Comparison of ENCODE assay signal across 16 cellular contexts in genomic region chr3:184395320-184395660, GRCh38. TPM values are rescaled to one million over a fixed set of nuclear protein-coding genes. Genes with fewer than 3 reads are reported as not detected.
DNase-seq lines count a peak whose midpoint lies in the region; ATAC-seq and TF ChIP-seq lines count a peak whose summit lies in the region.
"Had no signal": no experiment of that assay in that cellular context is flagged by ENCODE, and none has a peak within 500 bp of the region (broad histone marks: within the 10 kb centered on the region; RNA-seq: fewer than 3 reads in every experiment).

No MANE protein-coding gene starts in this region.

- no peaks in the 10 kb centered on the region for H3K36me3 Mint-ChIP-seq in nephron progenitor cell (ENCODE audit: low read depth)

- H3K27ac Mint-ChIP-seq in nephron progenitor cell = peak overlapping the region; percentile 72
- H3K27ac Mint-ChIP-seq: CD4-positive, alpha-beta T cell had no signal

- ATAC-seq in left ventricle myocardium superior (peak; percentile 37), GM19455 (IDR thresholded peaks at IDR 0.05; ENCODE audit: unreplicated experiment) (no peak)
- ATAC-seq: A549 had no signal

- no peak for TF ChIP-seq CTCF in nephron progenitor cell (IDR thresholded peaks at IDR 0.05)

- no peak overlapping the region for H3K4me3 Mint-ChIP-seq in nephron progenitor cell
- H3K4me3 Mint-ChIP-seq: CD4-positive, alpha-beta T cell had no signal

- DNase-seq in left ventricle myocardium superior (no peak), cardiac septum (ENCODE audit: low spot score) (no peak), SHP77 treated with DMSO at 0.1 percent for 48 hours (lab: John Stamatoyannopoulos, UW) (peak; percentile 25), nephron progenitor cell (no peak), NK-92 (lab: John Stamatoyannopoulos, UW; ENCODE audit: unreplicated experiment) (no peak), cerebellar cortex (ENCODE audit: low spot score) (no peak)
- DNase-seq: Caco-2; CD4-positive, alpha-beta T cell; KBM-7; NCI-H187; NCI-H2107; NCI-H226; OCI-M1; SIG-M5 had no signal

- intact Hi-C loops in left ventricle myocardium superior (cut with micrococcal nuclease) (no loop called here), cardiac septum (cut with DNase I) (no loop called here)

- no peaks in the 10 kb centered on the region for H3K4me1 Mint-ChIP-seq in nephron progenitor cell

- no peaks in the 10 kb centered on the region for H3K9me3 Mint-ChIP-seq in nephron progenitor cell
- H3K9me3 Mint-ChIP-seq: CD4-positive, alpha-beta T cell had no signal

- peaks cover 11% of the 10 kb centered on the region for H3K27me3 Mint-ChIP-seq in nephron progenitor cell (ENCODE audit: low read depth, poor library complexity)

RNA-seq across cellular contexts. Expression of gene CHRD, which starts 15.4 kb away (rescaled TPM):
- total RNA-seq in left ventricle myocardium superior (4.6 TPM), cardiac septum (7.0 TPM)

RNA-seq across cellular contexts. Expression of gene THPO, which starts 17.3 kb away (rescaled TPM):
- total RNA-seq in left ventricle myocardium superior = 0.37 TPM
- 0.48 TPM for total RNA-seq in cardiac septum
- total RNA-seq: CD4-positive, alpha-beta T cell had no signal

RNA-seq across cellular contexts. Expression of gene POLR2H, which starts 33.8 kb away (rescaled TPM):
- total RNA-seq in left ventricle myocardium superior = 26.0 TPM
- 23.2 TPM for total RNA-seq in cardiac septum

RNA-seq across cellular contexts. Expression of gene CLCN2, which starts 33.9 kb away (rescaled TPM):
- total RNA-seq in left ventricle myocardium superior (3.6 TPM), cardiac septum (3.1 TPM)

RNA-seq across cellular contexts. Expression of gene FAM131A, which starts 57.9 kb away (rescaled TPM):
- total RNA-seq in left ventricle myocardium superior (41.0 TPM), cardiac septum (43.3 TPM)
